In genomic region chr2:197137826-197138480, GRCh38 we compare ENCODE assay signal across 11 cellular contexts.
A peak's percentile ranks its signal among the peaks of the same experiment; 100 is the strongest.
DNase-seq lines count a peak whose midpoint lies in the region; ATAC-seq, FAIRE-seq and TF ChIP-seq lines count a peak whose summit lies in the region.
"Had no signal": no experiment of that assay in that cellular context is flagged by ENCODE, and none has a peak within 500 bp of the region (broad histone marks: within the 10 kb centered on the region; RNA-seq: fewer than 3 reads in every experiment).

No MANE protein-coding gene starts in this region.

- H4K20me1 ChIP-seq in endothelial cell of umbilical vein (replicated peaks; ENCODE audit: control insufficient read depth, extremely low read depth, insufficient read depth, low read length) = no peaks in the 10 kb centered on the region

- H3K9me1 ChIP-seq in endothelial cell of umbilical vein (replicated peaks; ENCODE audit: control insufficient read depth, extremely low read depth, insufficient read depth, low read length) = no peaks in the 10 kb centered on the region

- H3K27me3 ChIP-seq in Panc1 (ENCODE audit: control insufficient read depth, insufficient read depth, low read length) (no peaks in the 10 kb centered on the region), endothelial cell of umbilical vein (ENCODE audit: control insufficient read depth in 2 of 2, insufficient read depth in 2 of 2, low read length in 2 of 2) (no peaks in the 10 kb centered on the region), SJCRH30 (no peaks in the 10 kb centered on the region)
- H3K27me3 ChIP-seq: SJSA1 had no signal

- H3K9ac ChIP-seq in endothelial cell of umbilical vein (replicated peaks; ENCODE audit: extremely low read depth, insufficient read depth, low read length) = peak overlapping the region; percentile 45

- CTCF ChIA-PET in Panc1 (lab: Charles Lee) = no interaction called here
- CTCF ChIA-PET in endothelial cell of umbilical vein (lab: Charles Lee) = interaction anchor here (0.6 to 4.9 kb wide), 21 partner anchors 8 to 1158 kb away, joined by 3 to 90 read pairs (median 5); partner anchors contain the start of gene ANKRD44

- ATAC-seq in Panc1 = no peak
- ATAC-seq in HG03457 (IDR thresholded peaks at IDR 0.05; ENCODE audit: unreplicated experiment) = no peak

- no peaks in the 10 kb centered on the region for H3K9me3 ChIP-seq in Panc1 (ENCODE audit: control insufficient read depth, insufficient read depth, low read depth, low read length)
- no peaks in the 10 kb centered on the region for H3K9me3 ChIP-seq in endothelial cell of umbilical vein (replicated peaks; ENCODE audit: control insufficient read depth, insufficient read depth, low read length)
- no peaks in the 10 kb centered on the region for H3K9me3 ChIP-seq in SJCRH30 (replicated peaks)
- H3K9me3 ChIP-seq: SJSA1 had no signal

- no peaks in the 10 kb centered on the region for H3K4me1 ChIP-seq in Panc1 (ENCODE audit: control insufficient read depth, insufficient read depth, low read length)
- H3K4me1 ChIP-seq in endothelial cell of umbilical vein (ENCODE audit: control insufficient read depth, extremely low read depth, insufficient read depth, low read length) = peaks cover 25% of the 10 kb centered on the region
- no peaks in the 10 kb centered on the region for H3K4me1 ChIP-seq in SJCRH30

- H3K36me3 ChIP-seq in Panc1 (ENCODE audit: control insufficient read depth, insufficient read depth, low read length) (no peaks in the 10 kb centered on the region), endothelial cell of umbilical vein (ENCODE audit: control insufficient read depth in 2 of 2, extremely low read depth in 1 of 2, insufficient read depth in 2 of 2, low read length in 2 of 2) (no peaks in the 10 kb centered on the region), SJCRH30 (no peaks in the 10 kb centered on the region)
- H3K36me3 ChIP-seq: SJSA1 had no signal

- no TSS peak for BruUV-seq in Panc1 (replicated peaks; lab: Mats Ljungman, UMichigan)
- no TSS peak for BruUV-seq in endothelial cell of umbilical vein (replicated peaks; lab: Mats Ljungman, UMichigan)

- in situ Hi-C loops in Panc1 (cut with HindIII; ENCODE audit: low pct_unique_long_range_greater_than_20kb, low sequenced_read_pairs) = no loop called here

- FAIRE-seq in GM12892 (lab: Jason Lieb, UNC) (peak; percentile 68), endothelial cell of umbilical vein (lab: Jason Lieb, UNC) (no peak)

- H3K27ac ChIP-seq in Panc1 (ENCODE audit: low read length) (no peak overlapping the region), endothelial cell of umbilical vein (ENCODE audit: insufficient read depth, low read depth, low read length) (peak overlapping the region; percentile 71), SJCRH30 (no peak overlapping the region)
- H3K27ac ChIP-seq: SJSA1 had no signal

- TF ChIP-seq CTCF in Panc1 (IDR thresholded peaks at IDR 0.05) = no peak
- no peak for TF ChIP-seq CTCF in endothelial cell of umbilical vein (IDR thresholded peaks at IDR 0.05; ENCODE audit: extremely low read depth in 1 of 2, insufficient read depth in 1 of 2, low read depth in 1 of 2, low read length in 2 of 2)

- TF ChIP-seq POLR2A in GM12892 (IDR thresholded peaks at IDR 0.05; ENCODE audit: low read depth, low read length) (no peak), endothelial cell of umbilical vein (IDR thresholded peaks at IDR 0.05; ENCODE audit: low read depth, low read length) (no peak)

- no peaks in the 10 kb centered on the region for H3K79me2 ChIP-seq in endothelial cell of umbilical vein (ENCODE audit: control insufficient read depth, insufficient read depth, low read length)

- dilution Hi-C loops in endothelial cell of umbilical vein (cut with MboI; ENCODE audit: extremely low pct_ligation_motif_present, low sequenced_read_pairs) = no loop called here

- H3K4me2 ChIP-seq in endothelial cell of umbilical vein (ENCODE audit: insufficient read depth, low read length) = peak overlapping the region; percentile 81

- no peak overlapping the region for H2AFZ ChIP-seq in endothelial cell of umbilical vein (ENCODE audit: low read depth, low read length)

- POLR2A ChIA-PET in Panc1 (lab: Charles Lee) = no interaction called here
- POLR2A ChIA-PET in endothelial cell of umbilical vein (lab: Charles Lee) = interaction anchor here (0.7 kb wide), 1 partner anchor 10 kb away, joined by 3 read pairs; no protein-coding TSS in a partner anchor

- DNase-seq in A172 (ENCODE audit: low spot score) = peak; percentile 42
- no peak for DNase-seq in GM12892 (ENCODE audit: insufficient read length)
- peak; percentile 39 for DNase-seq in Panc1 (ENCODE audit: low read depth, low spot score)
- DNase-seq in endothelial cell of umbilical vein (ENCODE audit: low read depth, low spot score) = peak; percentile 75
- no peak for DNase-seq in AG08395 (ENCODE audit: low spot score)
- DNase-seq in GDM1 (lab: John Stamatoyannopoulos, UW) = no peak
- DNase-seq in SJCRH30 = no peak
- DNase-seq: endodermal cell, NCI-H187 had no signal

- intact Hi-C loops in Panc1 (cut with micrococcal nuclease; ENCODE audit: unreplicated experiment) (no loop called here), endothelial cell of umbilical vein (cut with micrococcal nuclease) (loop anchor here (1.0 to 10.0 kb wide), 3 partner anchors 21 to 213 kb away; partner anchors contain the start of gene PGAP1)

- H3K4me3 ChIP-seq in Panc1 (ENCODE audit: low read depth in 2 of 2, low read length in 2 of 2) (no peak overlapping the region), endothelial cell of umbilical vein (replicated peaks in 1 of 3; ENCODE audit: insufficient read depth in 1 of 3, low read depth in 1 of 3, low read length in 3 of 3) (peak overlapping the region in 1 of 3 experiments; percentile 9), SJCRH30 (no peak overlapping the region)
- H3K4me3 ChIP-seq: SJSA1 had no signal

TF ChIP-seq in endothelial cell of umbilical vein, 7 proteins besides CTCF, POLR2A, EP300 and RAD21:
- peak; percentile 35 for TF ChIP-seq POLR2AphosphoS5 (IDR thresholded peaks at IDR 0.05; ENCODE audit: insufficient read depth, low read depth, low read length)
- peak; percentile 75 for TF ChIP-seq JUN (IDR thresholded peaks at IDR 0.05; ENCODE audit: borderline replicate concordance, insufficient read depth, insufficient read length, low read depth)
- no peak for TF ChIP-seq MYC (IDR thresholded peaks at IDR 0.05; ENCODE audit: low read depth, low read length)
- peak; percentile 78 for TF ChIP-seq FOS (IDR thresholded peaks at IDR 0.05; ENCODE audit: borderline replicate concordance, insufficient read depth, low read length)
- peak; percentile 76 for TF ChIP-seq GATA2 (IDR thresholded peaks at IDR 0.05; ENCODE audit: insufficient read depth, insufficient read length, low read depth, low read length)
- no peak for TF ChIP-seq EZH2 (IDR thresholded peaks at IDR 0.05; ENCODE audit: borderline replicate concordance, low read depth, low read length, severe bottlenecking)
- TF ChIP-seq MAX (IDR thresholded peaks at IDR 0.05; ENCODE audit: insufficient read depth, insufficient read length) = no peak

Comparison
In these comparisons a context has a peak if more than half of its experiments do, and no peak if none do; other contexts are left out.
1. DNase-seq: peak in A172 (single experiment), Panc1 (single experiment) and endothelial cell of umbilical vein (single experiment); none in GM12892 (single experiment), AG08395 (single experiment), GDM1 (single experiment) and SJCRH30 (0 of 2).